In genomic region chr17:17183744-17184143, GRCh38 we compare ENCODE assay signal across 20 cellular contexts. TPM values are rescaled to one million over a fixed set of nuclear protein-coding genes. Genes with fewer than 3 reads are reported as not detected.
DNase-seq lines count a peak whose midpoint lies in the region; ATAC-seq and TF ChIP-seq lines count a peak whose summit lies in the region.
"Had no signal": no experiment of that assay in that cellular context is flagged by ENCODE, and none has a peak within 500 bp of the region (broad histone marks: within the 10 kb centered on the region; RNA-seq: fewer than 3 reads in every experiment).

No MANE protein-coding gene starts in this region.

- in situ Hi-C loops in KBM-7 (cut with MboI; ENCODE audit: low pct_unique_long_range_greater_than_20kb, low sequenced_read_pairs): no loop called here

- peak overlapping the region; percentile 68 for H3K27ac ChIP-seq in left ventricle myocardium inferior (replicated peaks)
- H3K27ac ChIP-seq: SJSA1 had no signal

- intact Hi-C loops in left ventricle myocardium inferior (cut with micrococcal nuclease): no loop called here

- H3K36me3 Mint-ChIP-seq in activated naive CD4-positive, alpha-beta T cell treated with anti-CD3 and anti-CD28 coated beads, Interleukin-2, amount 10 ng/mL, durations not matched to agents 7 days and 5 days: peaks cover 77% of the 10 kb centered on the region
- peaks cover 67% of the 10 kb centered on the region for H3K36me3 Mint-ChIP-seq in activated CD8-positive, alpha-beta T cell treated with anti-CD3 and anti-CD28 coated beads, Interleukin-2, amount 10 ng/mL, durations not matched to agents 7 days and 5 days (ENCODE audit: low read depth)
- peaks cover 49% of the 10 kb centered on the region for H3K36me3 Mint-ChIP-seq in stimulated activated memory B cell treated with anti-CD40 and anti-IgM and Interleukin-4, amounts not matched to agents 10 μg/mL and 1 μg/mL and 100 μg/mL, for 72 hours

- peaks cover 91% of the 10 kb centered on the region for H3K4me1 Mint-ChIP-seq in activated naive CD4-positive, alpha-beta T cell treated with anti-CD3 and anti-CD28 coated beads, Interleukin-2, amount 10 ng/mL, durations not matched to agents 7 days and 5 days
- H3K4me1 Mint-ChIP-seq in activated CD8-positive, alpha-beta T cell treated with anti-CD3 and anti-CD28 coated beads, Interleukin-2, amount 10 ng/mL, durations not matched to agents 7 days and 5 days (ENCODE audit: low read depth): peaks cover 77% of the 10 kb centered on the region
- H3K4me1 Mint-ChIP-seq in stimulated activated memory B cell treated with anti-CD40 and anti-IgM and Interleukin-4, amounts not matched to agents 10 μg/mL and 1 μg/mL and 100 μg/mL, for 72 hours: peaks cover 59% of the 10 kb centered on the region

- TF ChIP-seq CTCF in left ventricle myocardium inferior (IDR thresholded peaks at IDR 0.05; ENCODE audit: borderline replicate concordance): no peak

- ATAC-seq in activated CD8-positive, alpha-beta T cell treated with anti-CD3 and anti-CD28 coated beads, Interleukin-2, amount 10 ng/mL, durations not matched to agents 7 days and 5 days: no peak
- ATAC-seq in stimulated activated memory B cell treated with anti-CD40 and anti-IgM and Interleukin-4, amounts not matched to agents 10 μg/mL and 1 μg/mL and 100 μg/mL, for 72 hours: no peak
- ATAC-seq: activated CD4-positive, CD25-positive, alpha-beta regulatory T cell treated with anti-CD3 and anti-CD28 coated beads, Interleukin-2, amount 50 U/mL, for 24 hours had no signal

- H3K4me1 ChIP-seq in left ventricle myocardium inferior: peaks cover 86% of the 10 kb centered on the region
- H3K4me1 ChIP-seq: Caco-2, HAP-1 had no signal

- H3K27ac Mint-ChIP-seq in activated naive CD4-positive, alpha-beta T cell treated with anti-CD3 and anti-CD28 coated beads, Interleukin-2, amount 10 ng/mL, durations not matched to agents 7 days and 5 days: peak overlapping the region; percentile 97
- H3K27ac Mint-ChIP-seq in activated CD8-positive, alpha-beta T cell treated with anti-CD3 and anti-CD28 coated beads, Interleukin-2, amount 10 ng/mL, durations not matched to agents 7 days and 5 days: peak overlapping the region; percentile 74
- peak overlapping the region; percentile 76 for H3K27ac Mint-ChIP-seq in stimulated activated memory B cell treated with anti-CD40 and anti-IgM and Interleukin-4, amounts not matched to agents 10 μg/mL and 1 μg/mL and 100 μg/mL, for 72 hours

- no peak overlapping the region for H3K4me3 ChIP-seq in left ventricle myocardium inferior
- H3K4me3 ChIP-seq: HAP-1, SJSA1 had no signal

- no peaks in the 10 kb centered on the region for H3K9me3 Mint-ChIP-seq in activated naive CD4-positive, alpha-beta T cell treated with anti-CD3 and anti-CD28 coated beads, Interleukin-2, amount 10 ng/mL, durations not matched to agents 7 days and 5 days
- no peaks in the 10 kb centered on the region for H3K9me3 Mint-ChIP-seq in activated CD8-positive, alpha-beta T cell treated with anti-CD3 and anti-CD28 coated beads, Interleukin-2, amount 10 ng/mL, durations not matched to agents 7 days and 5 days (ENCODE audit: insufficient read depth)
- no peaks in the 10 kb centered on the region for H3K9me3 Mint-ChIP-seq in stimulated activated memory B cell treated with anti-CD40 and anti-IgM and Interleukin-4, amounts not matched to agents 10 μg/mL and 1 μg/mL and 100 μg/mL, for 72 hours

- DNase-seq in activated naive CD4-positive, alpha-beta T cell treated with anti-CD3 and anti-CD28 coated beads, Interleukin-2, amount 10 ng/mL, durations not matched to agents 7 days and 5 days: no peak
- no peak for DNase-seq in activated naive CD4-positive, alpha-beta T cell treated with anti-CD3 and anti-CD28 coated beads, Interleukin-2, amount 50 U/mL, for 16 hours
- no peak for DNase-seq in activated CD8-positive, alpha-beta T cell treated with anti-CD3 and anti-CD28 coated beads, Interleukin-2, amount 10 ng/mL, durations not matched to agents 7 days and 5 days
- DNase-seq in left ventricle myocardium inferior (no peak), putamen (ENCODE audit: low spot score) (no peak), KBM-7 (no peak), DMS79 treated with DMSO at 0.1 percent for 48 hours (lab: John Stamatoyannopoulos, UW) (no peak)
- DNase-seq: aorta; Caco-2; hippocampal formation; mesendoderm; NCI-H2171 treated with DMSO at 0.1 percent for 48 hours; stimulated activated naive CD4-positive, alpha-beta T cell treated with Interleukin-2 at 50 U/mL for 16 hours; T1000; trophoblast cell had no signal

- peaks cover 66% of the 10 kb centered on the region for H3K36me3 ChIP-seq in left ventricle myocardium inferior

- POLR2A ChIA-PET in activated CD8-positive, alpha-beta T cell treated with anti-CD3 and anti-CD28 coated beads, Interleukin-2, amount 10 ng/mL, durations not matched to agents 7 days and 5 days (lab: Charles Lee): interaction anchor here (1.2 to 1.9 kb wide), 2 partner anchors 21 to 97 kb away, joined by 3 to 7 read pairs; partner anchors contain the start of gene COPS3

- no peaks in the 10 kb centered on the region for H3K27me3 Mint-ChIP-seq in activated naive CD4-positive, alpha-beta T cell treated with anti-CD3 and anti-CD28 coated beads, Interleukin-2, amount 10 ng/mL, durations not matched to agents 7 days and 5 days
- H3K27me3 Mint-ChIP-seq in activated CD8-positive, alpha-beta T cell treated with anti-CD3 and anti-CD28 coated beads, Interleukin-2, amount 10 ng/mL, durations not matched to agents 7 days and 5 days (ENCODE audit: low read depth): no peaks in the 10 kb centered on the region
- no peaks in the 10 kb centered on the region for H3K27me3 Mint-ChIP-seq in stimulated activated memory B cell treated with anti-CD40 and anti-IgM and Interleukin-4, amounts not matched to agents 10 μg/mL and 1 μg/mL and 100 μg/mL, for 72 hours

- H3K4me3 Mint-ChIP-seq in activated naive CD4-positive, alpha-beta T cell treated with anti-CD3 and anti-CD28 coated beads, Interleukin-2, amount 10 ng/mL, durations not matched to agents 7 days and 5 days: peak overlapping the region; percentile 12
- H3K4me3 Mint-ChIP-seq in activated CD8-positive, alpha-beta T cell treated with anti-CD3 and anti-CD28 coated beads, Interleukin-2, amount 10 ng/mL, durations not matched to agents 7 days and 5 days: peak overlapping the region; percentile 12
- no peak overlapping the region for H3K4me3 Mint-ChIP-seq in stimulated activated memory B cell treated with anti-CD40 and anti-IgM and Interleukin-4, amounts not matched to agents 10 μg/mL and 1 μg/mL and 100 μg/mL, for 72 hours

- CTCF ChIA-PET in activated naive CD4-positive, alpha-beta T cell treated with anti-CD3 and anti-CD28 coated beads, Interleukin-2, amount 10 ng/mL, durations not matched to agents 7 days and 5 days (lab: Charles Lee): interaction anchor here (1.1 kb wide), 1 partner anchor 9 kb away, joined by 3 read pairs; no protein-coding TSS in a partner anchor
- CTCF ChIA-PET in activated CD8-positive, alpha-beta T cell treated with anti-CD3 and anti-CD28 coated beads, Interleukin-2, amount 10 ng/mL, durations not matched to agents 7 days and 5 days (lab: Charles Lee): interaction anchor here (1.4 kb wide), 1 partner anchor 12 kb away, joined by 3 read pairs; no protein-coding TSS in a partner anchor

- no peaks in the 10 kb centered on the region for H3K27me3 ChIP-seq in left ventricle myocardium inferior (ENCODE audit: low read depth)
- H3K27me3 ChIP-seq: SJSA1 had no signal

- no peaks in the 10 kb centered on the region for H3K9me3 ChIP-seq in left ventricle myocardium inferior (replicated peaks)
- H3K9me3 ChIP-seq: Caco-2, HAP-1, SJSA1 had no signal

RNA-seq across cellular contexts. Expression of gene PLD6, which starts 22.4 kb away (rescaled TPM):
- total RNA-seq in activated CD8-positive, alpha-beta T cell treated with anti-CD3 and anti-CD28 coated beads, Interleukin-2, amount 10 ng/mL, durations not matched to agents 7 days and 5 days: 1 to 10 TPM; 3.8 to 4.2 TPM
- 7.3 TPM for total RNA-seq in left ventricle myocardium inferior
- total RNA-seq: OCI-LY7 had no signal

RNA-seq across cellular contexts. Expression of gene FLCN, which starts 53.2 kb away (rescaled TPM):
- 10 to 100 TPM; 37.0 to 37.4 TPM for total RNA-seq in activated CD8-positive, alpha-beta T cell treated with anti-CD3 and anti-CD28 coated beads, Interleukin-2, amount 10 ng/mL, durations not matched to agents 7 days and 5 days
- total RNA-seq in left ventricle myocardium inferior: 46.6 TPM
